In the genomic region with DNA sequence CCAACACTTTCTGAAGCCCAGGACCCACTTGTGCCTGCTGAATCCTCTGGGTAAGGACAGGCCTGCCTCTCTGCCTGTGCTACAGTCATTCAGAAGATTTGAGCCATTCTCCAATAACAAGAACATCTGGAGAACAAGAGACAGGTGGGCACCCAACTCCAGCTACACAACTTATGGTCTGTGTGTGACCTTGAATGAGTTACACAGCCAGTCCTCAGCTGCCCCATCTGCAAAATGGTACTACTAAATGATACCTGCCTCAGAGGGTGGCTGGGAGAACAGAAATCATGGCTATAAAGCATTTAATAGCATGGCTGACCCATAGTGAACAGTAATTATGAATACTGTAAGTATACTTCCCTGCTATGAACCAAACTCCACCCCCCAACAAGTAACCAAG, we compare ENCODE assay signal across 14 cellular contexts.
"Had no signal": no experiment of that assay in that cellular context is flagged by ENCODE, and none has a peak within 500 bp of the region (broad histone marks: within the 10 kb centered on the region; RNA-seq: fewer than 3 reads in every experiment).

No MANE protein-coding gene starts in this region.

- ATAC-seq: left lung; naive thymus-derived CD8-positive, alpha-beta T cell; stimulated activated effector memory CD8-positive, alpha-beta T cell treated with anti-CD3 and anti-CD28 coated beads, Interleukin-12 subunit alpha, Interleukin-12 subunit beta, amount 100 ng/mL, for 72 hours had no signal

- H3K27me3 ChIP-seq: brain microvascular endothelial cell, left lung, thyroid gland, uterus had no signal

- H3K4me3 ChIP-seq: left lung, thyroid gland, uterus had no signal

- H3K27ac ChIP-seq: brain microvascular endothelial cell, epithelial cell of prostate, left lung, thyroid gland, uterus had no signal

- DNase-seq: activated CD4-positive, alpha-beta T cell treated with anti-CD3 and anti-CD28 coated beads, Interleukin-2, amount 10 ng/mL, durations not matched to agents 7 days and 5 days; activated CD4-positive, CD25-positive, alpha-beta regulatory T cell; activated naive CD8-positive, alpha-beta T cell treated with anti-CD3 and anti-CD28 coated beads for 36 hours; brain microvascular endothelial cell; dermis blood vessel endothelial cell; foreskin melanocyte; left lung; naive thymus-derived CD8-positive, alpha-beta T cell; occipital lobe; stimulated activated CD4-positive, alpha-beta T cell treated with anti-CD3 and anti-CD28 coated beads, Interleukin-12 subunit alpha, Interleukin-12 subunit beta, amount 100 ng/mL, for 4 hours; thyroid gland; uterus had no signal

- H3K9me3 ChIP-seq: left lung, thyroid gland, uterus had no signal

- H3K36me3 ChIP-seq: uterus had no signal
